Comparison of ENCODE assay signal across 1 cellular context in genomic region chr7:106176414-106177294, GRCh38.
TF ChIP-seq lines count a peak whose summit lies in the region.

No MANE protein-coding gene starts in this region.

TF ChIP-seq in K562, 482 proteins besides CTCF, POLR2A, EP300 and RAD21 (continued from another document):
- TF ChIP-seq AFF4 (CRISPR knock-in tag; IDR thresholded peaks at IDR 0.05) (no peak), USF1 (CRISPR knock-in tag; IDR thresholded peaks at IDR 0.05) (peak; percentile 61), DMBX1 (CRISPR knock-in tag; IDR thresholded peaks at IDR 0.05; ENCODE audit: borderline replicate concordance) (no peak), ATF1 (CRISPR knock-in tag; IDR thresholded peaks at IDR 0.05) (no peak), ATF1 (tag; IDR thresholded peaks at IDR 0.05) (peak; percentile 48), NFATC3 (IDR thresholded peaks at IDR 0.05) (no peak), ZFP91 (CRISPR knock-in tag; IDR thresholded peaks at IDR 0.05) (0 out of 2 replicates have a peak, but pooled peaks have one; percentile 39), HDAC2 (IDR thresholded peaks at IDR 0.05) (peak; percentile 45; the same call in 1 of the 2 replicates), MTA3 (IDR thresholded peaks at IDR 0.05; ENCODE audit: borderline replicate concordance) (peak; percentile 40; the same call in 1 of the 2 replicates), ELK3 (CRISPR knock-in tag; IDR thresholded peaks at IDR 0.05) (no peak), SMAD1 (IDR thresholded peaks at IDR 0.05; ENCODE audit: low read depth, low read length, partially characterized antibody) (peak; percentile 19), ESRRA (IDR thresholded peaks at IDR 0.05; ENCODE audit: borderline replicate concordance, low read depth) (peak; percentile 67; the same call in 1 of the 2 replicates), ZNF79 (CRISPR knock-in tag; IDR thresholded peaks at IDR 0.05; ENCODE audit: low read depth) (peak; percentile 7; the same call in 1 of the 2 replicates), ZNF766 (CRISPR knock-in tag; conservative IDR thresholded peaks at IDR 0.05) (peak; percentile 60), HEY1 (CRISPR knock-in tag; IDR thresholded peaks at IDR 0.05; ENCODE audit: borderline replicate concordance) (peak; percentile 28; the same call in 1 of the 2 replicates), ETV1 (tag; conservative IDR thresholded peaks at IDR 0.05; ENCODE audit: low read depth) (peak; percentile 34; the same call in 1 of the 2 replicates), ZNF324 (CRISPR knock-in tag; IDR thresholded peaks at IDR 0.05) (0 out of 2 replicates have a peak, but pooled peaks have one; percentile 46), MTA1 (IDR thresholded peaks at IDR 0.05; ENCODE audit: borderline replicate concordance) (no peak), TFAP4 (CRISPR knock-in tag; IDR thresholded peaks at IDR 0.05; ENCODE audit: borderline replicate concordance) (peak; percentile 58; the same call in 1 of the 2 replicates), TBP (optimal IDR thresholded peaks at IDR 0.05; ENCODE audit: low read depth, low read length) (peak; percentile 23), ELF4 (CRISPR knock-in tag; IDR thresholded peaks at IDR 0.05) (0 out of 2 replicates have a peak, but pooled peaks have one; percentile 9), ESRRB (CRISPR knock-in tag; IDR thresholded peaks at IDR 0.05; ENCODE audit: borderline replicate concordance) (0 out of 2 replicates have a peak, but pooled peaks have one; percentile 6), STAG1 (CRISPR knock-in tag; IDR thresholded peaks at IDR 0.05; ENCODE audit: borderline replicate concordance) (peak; percentile 99), MGA (IDR thresholded peaks at IDR 0.05) (peak; percentile 55; the same call in 1 of the 2 replicates), BCL6 (CRISPR knock-in tag; IDR thresholded peaks at IDR 0.05) (no peak), MLX (CRISPR knock-in tag; conservative IDR thresholded peaks at IDR 0.05) (peak in 1 of 2 experiments; percentile 63; a peak in 2 of 4 replicates), GATAD2A (IDR thresholded peaks at IDR 0.05) (peak; percentile 60; the same call in 1 of the 2 replicates), ATF7 (IDR thresholded peaks at IDR 0.05) (peak; percentile 64; the same call in 1 of the 2 replicates)
